Comparison of ENCODE assay signal across 21 cellular contexts in the genomic region with DNA sequence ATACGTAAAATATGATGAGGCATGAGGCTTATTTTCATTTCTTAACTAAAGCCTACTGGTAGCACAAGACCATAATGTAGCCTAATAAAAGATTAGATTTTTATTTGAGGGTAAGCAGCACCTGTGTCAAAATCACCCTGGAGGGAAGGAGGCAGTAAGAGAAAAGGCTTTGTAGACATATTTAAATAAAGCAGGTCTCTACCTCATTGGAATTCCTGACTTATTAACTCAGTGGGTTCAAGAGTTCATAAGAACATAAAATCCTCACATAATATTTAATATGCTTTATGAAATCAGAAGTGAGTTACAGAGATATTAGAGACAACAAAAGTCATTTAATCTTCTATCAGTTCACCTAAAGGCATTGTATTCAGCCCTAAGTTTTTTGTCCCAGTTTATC.
"Had no signal": no experiment of that assay in that cellular context is flagged by ENCODE, and none has a peak within 500 bp of the region (broad histone marks: within the 10 kb centered on the region; RNA-seq: fewer than 3 reads in every experiment).

No MANE protein-coding gene starts in this region.

- H3K9me3 ChIP-seq: pancreas, right lobe of liver had no signal

- H3K4me3 ChIP-seq: cardiac muscle cell, dorsolateral prefrontal cortex, pancreas, right lobe of liver, smooth muscle cell had no signal

- H3K27ac ChIP-seq: cardiac muscle cell, dorsolateral prefrontal cortex, epithelial cell of prostate, pancreas, right lobe of liver had no signal

- H3K4me1 ChIP-seq: right lobe of liver had no signal

- DNase-seq: activated CD4-positive, CD25-positive, alpha-beta regulatory T cell treated with anti-CD3 and anti-CD28 coated beads, Interleukin-2, amount 50 U/mL, for 72 hours; activated CD8-positive, alpha-beta memory T cell treated with anti-CD3 and anti-CD28 coated beads for 24 hours; activated CD8-positive, alpha-beta memory T cell treated with anti-CD3 and anti-CD28 coated beads, Interleukin-2, amount 50 U/mL, for 48 hours; activated effector memory CD4-positive, alpha-beta T cell treated with anti-CD3 and anti-CD28 coated beads, Interleukin-2, amount 50 U/mL, for 16 hours; activated naive CD4-positive, alpha-beta T cell treated with anti-CD3 and anti-CD28 coated beads, Interleukin-2, amount 50 U/mL, for 16 hours; activated T-cell treated with anti-CD3 and anti-CD28 coated beads, Interleukin-2, amount 50 U/mL, for 72 hours; dorsolateral prefrontal cortex; head of caudate nucleus; left ventricle myocardium superior; mesenchymal stem cell; naive thymus-derived CD4-positive, alpha-beta T cell; pancreas; right lobe of liver; stimulated activated CD4-positive, alpha-beta T cell treated with anti-CD3 and anti-CD28 coated beads, Interleukin-4, amount 100 ng/mL, for 1 hour; stimulated activated naive CD8-positive, alpha-beta T cell treated with anti-CD3 and anti-CD28 coated beads, Interleukin-15, amount 100 ng/mL, for 72 hours; T-helper 1 cell; T-helper 9 cell had no signal

- H3K4me3 Mint-ChIP-seq: activated T-cell treated with anti-CD3 and anti-CD28 coated beads, Interleukin-2, amount 50 U/mL, for 72 hours; naive thymus-derived CD4-positive, alpha-beta T cell; stimulated activated naive CD8-positive, alpha-beta T cell treated with anti-CD3 and anti-CD28 coated beads, Interleukin-15, amount 100 ng/mL, for 72 hours; type B pancreatic cell had no signal

- H3K36me3 Mint-ChIP-seq: type B pancreatic cell had no signal

- H3K4me2 ChIP-seq: smooth muscle cell had no signal

- H3K9me3 Mint-ChIP-seq: type B pancreatic cell had no signal

- H3K27ac Mint-ChIP-seq: activated T-cell treated with anti-CD3 and anti-CD28 coated beads, Interleukin-2, amount 50 U/mL, for 72 hours; naive thymus-derived CD4-positive, alpha-beta T cell; stimulated activated naive CD8-positive, alpha-beta T cell treated with anti-CD3 and anti-CD28 coated beads, Interleukin-15, amount 100 ng/mL, for 72 hours; type B pancreatic cell had no signal

- H3K4me1 Mint-ChIP-seq: naive thymus-derived CD4-positive, alpha-beta T cell; stimulated activated naive CD8-positive, alpha-beta T cell treated with anti-CD3 and anti-CD28 coated beads, Interleukin-15, amount 100 ng/mL, for 72 hours had no signal

- H3K27me3 ChIP-seq: cardiac muscle cell, pancreas, right lobe of liver had no signal

- H3K36me3 ChIP-seq: cardiac muscle cell, pancreas, right lobe of liver had no signal

- H3K27me3 Mint-ChIP-seq: naive thymus-derived CD4-positive, alpha-beta T cell; stimulated activated naive CD8-positive, alpha-beta T cell treated with anti-CD3 and anti-CD28 coated beads, Interleukin-15, amount 100 ng/mL, for 72 hours; type B pancreatic cell had no signal
